ENCODE assay signal across 10 cellular contexts in genomic region chr12:461425-461824, GRCh38. TPM values are rescaled to one million over a fixed set of nuclear protein-coding genes. Genes with fewer than 3 reads are reported as not detected.
A peak's percentile ranks its signal among the peaks of the same experiment; 100 is the strongest.
DNase-seq lines count a peak whose midpoint lies in the region; ATAC-seq lines count a peak whose summit lies in the region.
"Had no signal": no experiment of that assay in that cellular context is flagged by ENCODE, and none has a peak within 500 bp of the region (broad histone marks: within the 10 kb centered on the region; RNA-seq: fewer than 3 reads in every experiment).

No MANE protein-coding gene starts in this region.

- H3K9me3 Mint-ChIP-seq in activated naive CD4-positive, alpha-beta T cell treated with anti-CD3 and anti-CD28 coated beads for 36 hours: no peaks in the 10 kb centered on the region
- H3K9me3 Mint-ChIP-seq in activated CD4-positive, alpha-beta memory T cell treated with anti-CD3 and anti-CD28 coated beads, Interleukin-2, amount 10 ng/mL, durations not matched to agents 7 days and 5 days: no peaks in the 10 kb centered on the region
- peaks cover 0 to 2% (median 0%) of the 10 kb centered on the region in 6 donors for H3K9me3 Mint-ChIP-seq in immature natural killer cell
- H3K9me3 Mint-ChIP-seq in stimulated activated naive CD8-positive, alpha-beta T cell treated with anti-CD3 and anti-CD28 coated beads, Interleukin-15, amount 100 ng/mL, for 72 hours: no peaks in the 10 kb centered on the region

- H3K4me1 Mint-ChIP-seq in activated naive CD4-positive, alpha-beta T cell treated with anti-CD3 and anti-CD28 coated beads for 36 hours (ENCODE audit: low read depth): peaks cover 11% of the 10 kb centered on the region
- H3K4me1 Mint-ChIP-seq in activated CD4-positive, alpha-beta memory T cell treated with anti-CD3 and anti-CD28 coated beads, Interleukin-2, amount 10 ng/mL, durations not matched to agents 7 days and 5 days: peaks cover 9% of the 10 kb centered on the region
- peaks cover 35 to 48% of the 10 kb centered on the region in 2 donors for H3K4me1 Mint-ChIP-seq in immature natural killer cell
- peaks cover 11% of the 10 kb centered on the region for H3K4me1 Mint-ChIP-seq in stimulated activated naive CD8-positive, alpha-beta T cell treated with anti-CD3 and anti-CD28 coated beads, Interleukin-15, amount 100 ng/mL, for 72 hours

- DNase-seq in activated naive CD4-positive, alpha-beta T cell treated with anti-CD3 and anti-CD28 coated beads for 36 hours: no peak
- DNase-seq in activated naive CD4-positive, alpha-beta T cell treated with Interleukin-2 at 50 U/mL for 16 hours: no peak
- DNase-seq in activated CD4-positive, alpha-beta memory T cell treated with anti-CD3 and anti-CD28 coated beads, Interleukin-2, amount 10 ng/mL, durations not matched to agents 7 days and 5 days: no peak
- DNase-seq in immature natural killer cell (no peak), amygdala (lab: John Stamatoyannopoulos, UW) (no peak), HPDE6-E6E7 (ENCODE audit: extremely low spot score) (no peak), NOMO-1 treated with DMSO at 0.1 percent for 48 hours (lab: John Stamatoyannopoulos, UW; ENCODE audit: unreplicated experiment) (no peak)
- no peak for DNase-seq in stimulated activated naive CD8-positive, alpha-beta T cell treated with anti-CD3 and anti-CD28 coated beads, Interleukin-15, amount 100 ng/mL, for 72 hours
- DNase-seq: activated CD4-positive, CD25-positive, alpha-beta regulatory T cell; spleen had no signal

- H3K27me3 Mint-ChIP-seq in activated naive CD4-positive, alpha-beta T cell treated with anti-CD3 and anti-CD28 coated beads for 36 hours (ENCODE audit: low read depth): peaks cover 22% of the 10 kb centered on the region
- peaks cover 69% of the 10 kb centered on the region for H3K27me3 Mint-ChIP-seq in activated CD4-positive, alpha-beta memory T cell treated with anti-CD3 and anti-CD28 coated beads, Interleukin-2, amount 10 ng/mL, durations not matched to agents 7 days and 5 days
- peaks cover 7 to 15% (median 13%) of the 10 kb centered on the region in 3 donors for H3K27me3 Mint-ChIP-seq in immature natural killer cell (ENCODE audit: low read depth in 3 of 3)
- peaks cover 75% of the 10 kb centered on the region for H3K27me3 Mint-ChIP-seq in stimulated activated naive CD8-positive, alpha-beta T cell treated with anti-CD3 and anti-CD28 coated beads, Interleukin-15, amount 100 ng/mL, for 72 hours

- H3K36me3 Mint-ChIP-seq in activated naive CD4-positive, alpha-beta T cell treated with anti-CD3 and anti-CD28 coated beads for 36 hours (ENCODE audit: low read depth): no peaks in the 10 kb centered on the region
- H3K36me3 Mint-ChIP-seq in activated CD4-positive, alpha-beta memory T cell treated with anti-CD3 and anti-CD28 coated beads, Interleukin-2, amount 10 ng/mL, durations not matched to agents 7 days and 5 days (ENCODE audit: low read depth): no peaks in the 10 kb centered on the region
- no peaks in the 10 kb centered on the region for H3K36me3 Mint-ChIP-seq in immature natural killer cell

- POLR2A ChIA-PET in activated CD4-positive, alpha-beta memory T cell treated with anti-CD3 and anti-CD28 coated beads, Interleukin-2, amount 10 ng/mL, durations not matched to agents 7 days and 5 days (lab: Charles Lee): interaction anchor here (1.5 kb wide), 1 partner anchor 487 kb away, joined by 3 read pairs; no protein-coding TSS in a partner anchor

- peak overlapping the region; percentile 72 for H3K4me3 Mint-ChIP-seq in activated naive CD4-positive, alpha-beta T cell treated with anti-CD3 and anti-CD28 coated beads for 36 hours
- peak overlapping the region; percentile 69 for H3K4me3 Mint-ChIP-seq in activated CD4-positive, alpha-beta memory T cell treated with anti-CD3 and anti-CD28 coated beads, Interleukin-2, amount 10 ng/mL, durations not matched to agents 7 days and 5 days
- peak overlapping the region; percentile 77 to 93 (median 87) for H3K4me3 Mint-ChIP-seq in immature natural killer cell
- H3K4me3 Mint-ChIP-seq in stimulated activated naive CD8-positive, alpha-beta T cell treated with anti-CD3 and anti-CD28 coated beads, Interleukin-15, amount 100 ng/mL, for 72 hours: peak overlapping the region; percentile 78 to 79

- intact Hi-C loops in activated naive CD4-positive, alpha-beta T cell treated with anti-CD3 and anti-CD28 coated beads for 36 hours (cut with micrococcal nuclease): no loop called here

- no peak overlapping the region for H3K27ac Mint-ChIP-seq in activated naive CD4-positive, alpha-beta T cell treated with anti-CD3 and anti-CD28 coated beads for 36 hours
- H3K27ac Mint-ChIP-seq in activated CD4-positive, alpha-beta memory T cell treated with anti-CD3 and anti-CD28 coated beads, Interleukin-2, amount 10 ng/mL, durations not matched to agents 7 days and 5 days: no peak overlapping the region
- peak overlapping the region in 2 of 6 donors; percentile 10 to 27 for H3K27ac Mint-ChIP-seq in immature natural killer cell
- H3K27ac Mint-ChIP-seq in stimulated activated naive CD8-positive, alpha-beta T cell treated with anti-CD3 and anti-CD28 coated beads, Interleukin-15, amount 100 ng/mL, for 72 hours: no peak overlapping the region

- CTCF ChIA-PET in activated naive CD4-positive, alpha-beta T cell treated with anti-CD3 and anti-CD28 coated beads for 36 hours (lab: Charles Lee): interaction anchor here (0.7 to 3.2 kb wide), 3 partner anchors 8 to 86 kb away, joined by 3 to 17 read pairs (median 3); no protein-coding TSS in a partner anchor
- CTCF ChIA-PET in activated CD4-positive, alpha-beta memory T cell treated with anti-CD3 and anti-CD28 coated beads, Interleukin-2, amount 10 ng/mL, durations not matched to agents 7 days and 5 days (lab: Charles Lee): interaction anchor here (1.0 to 3.3 kb wide), 2 partner anchors 8 to 86 kb away, joined by 3 to 13 read pairs; no protein-coding TSS in a partner anchor

- ATAC-seq in stimulated activated naive CD8-positive, alpha-beta T cell treated with anti-CD3 and anti-CD28 coated beads, Interleukin-15, amount 100 ng/mL, for 72 hours: no peak

RNA-seq across cellular contexts. Expression of gene B4GALNT3, which starts 1.7 kb away (rescaled TPM):
- 1 to 10 TPM; 1.1 to 1.2 TPM for total RNA-seq in activated naive CD4-positive, alpha-beta T cell treated with anti-CD3 and anti-CD28 coated beads for 36 hours
- total RNA-seq in activated CD4-positive, alpha-beta memory T cell treated with anti-CD3 and anti-CD28 coated beads, Interleukin-2, amount 10 ng/mL, durations not matched to agents 7 days and 5 days: under 1 TPM; 0.68 to 0.88 TPM
- 10 to 100 TPM in 1 of 3 donors, 1 to 10 TPM in 1, under 1 TPM in 1; 0.03 to 13.1 (median 1.2) TPM for polyA plus RNA-seq in immature natural killer cell

RNA-seq across cellular contexts. Expression of gene CCDC77, which starts 60.0 kb away (rescaled TPM):
- 10 to 100 TPM; 13.2 to 14.9 TPM for total RNA-seq in activated naive CD4-positive, alpha-beta T cell treated with anti-CD3 and anti-CD28 coated beads for 36 hours
- 10 to 100 TPM; 11.6 to 13.4 TPM for total RNA-seq in activated CD4-positive, alpha-beta memory T cell treated with anti-CD3 and anti-CD28 coated beads, Interleukin-2, amount 10 ng/mL, durations not matched to agents 7 days and 5 days
- 1 to 10 TPM; 3.2 to 8.1 (median 3.5) TPM for polyA plus RNA-seq in immature natural killer cell
